Comparison of ENCODE assay signal across 22 cellular contexts in the genomic region with DNA sequence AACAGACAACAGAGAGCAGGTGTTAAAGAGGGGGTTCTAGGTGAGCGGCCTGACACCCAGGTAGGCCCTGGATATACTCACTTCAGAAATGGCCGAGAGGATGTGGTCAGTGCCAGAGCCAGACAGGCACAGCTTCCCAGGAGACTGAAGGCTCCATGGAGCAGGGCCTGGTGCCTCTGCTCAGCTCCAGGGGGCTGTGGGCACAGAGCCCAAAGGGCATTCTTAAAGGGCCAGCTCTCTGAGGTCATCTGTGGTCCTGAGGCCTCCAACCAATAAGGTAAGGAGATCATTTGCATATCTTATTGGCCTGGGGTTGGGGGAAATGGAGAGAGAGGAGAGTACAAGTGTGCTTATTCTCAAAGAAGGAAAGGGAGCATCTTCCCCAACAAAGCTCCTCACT. TPM values are rescaled to one million over a fixed set of nuclear protein-coding genes. Genes with fewer than 3 reads are reported as not detected.
DNase-seq lines count a peak whose midpoint lies in the region; ATAC-seq and TF ChIP-seq lines count a peak whose summit lies in the region.
"Had no signal": no experiment of that assay in that cellular context is flagged by ENCODE, and none has a peak within 500 bp of the region (broad histone marks: within the 10 kb centered on the region; RNA-seq: fewer than 3 reads in every experiment).

No MANE protein-coding gene starts in this region.

- H3K36me3 ChIP-seq in spleen: no peaks in the 10 kb centered on the region
- H3K36me3 ChIP-seq: BLaER1 had no signal

- DNase-seq in T-helper 1 cell (no peak), chondrocyte (ENCODE audit: low spot score) (peak; percentile 27), spleen (peak; percentile 44), natural killer cell (no peak)
- DNase-seq in activated CD4-positive, alpha-beta T cell treated with anti-CD3 and anti-CD28 coated beads for 48 hours: no peak
- DNase-seq: ACHN; CD4-positive, alpha-beta memory T cell; DMS153; GM23248; H9; HFFc6; KBM-7; MM.1S; NCI-H1092 treated with DMSO at 0.1 percent for 48 hours; NCI-H1436 treated with DMSO at 0.1 percent for 48 hours; NCI-H1930; NCI-H510A; NCI-H748 treated with DMSO at 0.1 percent for 48 hours; SIG-M5 had no signal

- H3K4me1 ChIP-seq in spleen: peaks cover 10 to 31% (median 18%) of the 10 kb centered on the region in 6 donors

- no peaks in the 10 kb centered on the region for H3K9me3 Mint-ChIP-seq in T-helper 1 cell treated with Interleukin-12 subunit alpha and Interleukin-12 subunit beta and Interleukin-4 antibody, amounts not matched to agents 30 μg/mL and 1 μg/mL, for 36 hours
- no peaks in the 10 kb centered on the region for H3K9me3 Mint-ChIP-seq in chondrocyte (ENCODE audit: low read depth)
- H3K9me3 Mint-ChIP-seq in natural killer cell: no peaks in the 10 kb centered on the region
- H3K9me3 Mint-ChIP-seq: H9, HFFc6 had no signal

- TF ChIP-seq CTCF in chondrocyte (IDR thresholded peaks at IDR 0.05) (no peak), spleen (IDR thresholded peaks at IDR 0.05 in 8 of 11, conservative IDR thresholded peaks at IDR 0.05 in 3 of 11) (no peak), natural killer cell (IDR thresholded peaks at IDR 0.05) (no peak)

- ATAC-seq in natural killer cell: no peak

- no peak overlapping the region for H3K4me3 Mint-ChIP-seq in T-helper 1 cell treated with Interleukin-12 subunit alpha and Interleukin-12 subunit beta and Interleukin-4 antibody, amounts not matched to agents 30 μg/mL and 1 μg/mL, for 36 hours
- H3K4me3 Mint-ChIP-seq in chondrocyte (ENCODE audit: unreplicated experiment) (no peak overlapping the region), natural killer cell (no peak overlapping the region)
- H3K4me3 Mint-ChIP-seq: H9, HFFc6 had no signal

- H3K27ac ChIP-seq in spleen: no peak overlapping the region
- H3K27ac ChIP-seq: 22Rv1, BLaER1, GM23248 had no signal

- peaks cover 0 to 16% (median 0%) of the 10 kb centered on the region in 7 donors for H3K27me3 ChIP-seq in spleen (replicated peaks in 1 of 7)

- peak overlapping the region; percentile 63 for H3K27ac Mint-ChIP-seq in T-helper 1 cell treated with Interleukin-12 subunit alpha and Interleukin-12 subunit beta and Interleukin-4 antibody, amounts not matched to agents 30 μg/mL and 1 μg/mL, for 36 hours
- H3K27ac Mint-ChIP-seq in chondrocyte (ENCODE audit: unreplicated experiment): no peak overlapping the region
- no peak overlapping the region for H3K27ac Mint-ChIP-seq in natural killer cell
- H3K27ac Mint-ChIP-seq: H9, HFFc6 had no signal

- peaks cover 3% of the 10 kb centered on the region for H3K36me3 Mint-ChIP-seq in T-helper 1 cell treated with Interleukin-12 subunit alpha and Interleukin-12 subunit beta and Interleukin-4 antibody, amounts not matched to agents 30 μg/mL and 1 μg/mL, for 36 hours (ENCODE audit: low read depth)
- H3K36me3 Mint-ChIP-seq in chondrocyte (ENCODE audit: low read depth): no peaks in the 10 kb centered on the region
- H3K36me3 Mint-ChIP-seq in natural killer cell: no peaks in the 10 kb centered on the region
- H3K36me3 Mint-ChIP-seq: CD4-positive, alpha-beta memory T cell had no signal

- H3K9me3 ChIP-seq in spleen: no peaks in the 10 kb centered on the region
- H3K9me3 ChIP-seq: BLaER1 had no signal

- H3K27me3 Mint-ChIP-seq in T-helper 1 cell treated with Interleukin-12 subunit alpha and Interleukin-12 subunit beta and Interleukin-4 antibody, amounts not matched to agents 30 μg/mL and 1 μg/mL, for 36 hours (ENCODE audit: low read depth): peaks cover 9% of the 10 kb centered on the region
- peaks cover 22% of the 10 kb centered on the region for H3K27me3 Mint-ChIP-seq in chondrocyte (ENCODE audit: low read depth)
- H3K27me3 Mint-ChIP-seq in natural killer cell (ENCODE audit: low read depth in 2 of 2): no peaks in the 10 kb centered on the region
- H3K27me3 Mint-ChIP-seq: CD4-positive, alpha-beta memory T cell had no signal

- intact Hi-C loops in spleen (cut with DNase I; ENCODE audit: low total_unique reads) (no loop called here), natural killer cell (cut with micrococcal nuclease) (no loop called here)

- H3K4me1 Mint-ChIP-seq in T-helper 1 cell treated with Interleukin-12 subunit alpha and Interleukin-12 subunit beta and Interleukin-4 antibody, amounts not matched to agents 30 μg/mL and 1 μg/mL, for 36 hours (ENCODE audit: low read depth): peaks cover 15% of the 10 kb centered on the region
- peaks cover 8% of the 10 kb centered on the region for H3K4me1 Mint-ChIP-seq in chondrocyte (ENCODE audit: low read depth)
- peaks cover 14 to 20% of the 10 kb centered on the region in 2 donors for H3K4me1 Mint-ChIP-seq in natural killer cell

- no peak for TF ChIP-seq POLR2A in spleen (IDR thresholded peaks at IDR 0.05)

- 88 to 100% (median 93%) methylated on average over 2 of the region's 2 CpGs for WGBS in spleen, 5 donors

- no peak overlapping the region for H3K4me3 ChIP-seq in spleen
- H3K4me3 ChIP-seq: BLaER1, GM23248 had no signal

RNA-seq across cellular contexts. Expression of a gene that starts 9.7 kb away (rescaled TPM):
- total RNA-seq in chondrocyte (18.7 to 126 TPM (median 118 TPM) in 3 replicates), spleen (10 to 100 TPM; 31.4 to 52.3 (median 34.9) TPM), natural killer cell (10 to 100 TPM in 2 of 3 donors, 1 to 10 TPM in 1; 9.8 to 13.8 (median 12.3) TPM)
- 10 to 100 TPM; 25.3 to 35.7 (median 27.9) TPM for polyA plus RNA-seq in spleen

RNA-seq across cellular contexts. Expression of a gene that starts 13.1 kb away (rescaled TPM):
- not detected in 3 replicates for total RNA-seq in chondrocyte
- total RNA-seq in spleen: under 1 TPM in 1 of 7 donors, not detected in 6; 0.13 TPM
- polyA plus RNA-seq in spleen: under 1 TPM in 1 of 3 donors, not detected in 2; 0.03 TPM
- not detected for total RNA-seq in natural killer cell
- total RNA-seq: CD4-positive, alpha-beta memory T cell; GM23248; H9; HFFc6 had no signal
- polyA plus RNA-seq: GM23248 had no signal

RNA-seq across cellular contexts. Expression of a gene that starts 30.1 kb away (rescaled TPM):
- total RNA-seq in chondrocyte (30.7 to 41.5 TPM (median 32.9 TPM) in 3 replicates), spleen (100 to 1,000 TPM in 2 of 7 donors, 10 to 100 TPM in 5; 73.8 to 110 (median 80.9) TPM), natural killer cell (10 to 100 TPM; 77.5 to 99.3 (median 96.3) TPM)
- 10 to 100 TPM; 28.7 to 42.5 (median 32.4) TPM for polyA plus RNA-seq in spleen

RNA-seq across cellular contexts. Expression of a gene that starts 30.3 kb away (rescaled TPM):
- total RNA-seq in chondrocyte: 1.2 to 1.6 TPM (median 1.3 TPM) in 3 replicates
- 1 to 10 TPM; 2.0 to 7.8 (median 4.2) TPM for total RNA-seq in spleen
- 1 to 10 TPM; 2.7 to 4.7 (median 3.7) TPM for polyA plus RNA-seq in spleen
- 1 to 10 TPM in 2 of 3 donors, under 1 TPM in 1; 0.78 to 3.3 (median 2.8) TPM for total RNA-seq in natural killer cell

RNA-seq across cellular contexts. Expression of a gene that starts 32.6 kb away (rescaled TPM):
- total RNA-seq in chondrocyte (0.34 to 0.60 TPM (median 0.54 TPM) in 3 replicates), spleen (1 to 10 TPM in 6 of 7 donors, under 1 TPM in 1; 0.44 to 3.2 (median 1.5) TPM), natural killer cell (10 to 100 TPM; 17.8 to 28.6 (median 18.6) TPM)
- 1 to 10 TPM in 2 of 3 donors, under 1 TPM in 1; 0.39 to 1.8 (median 1.0) TPM for polyA plus RNA-seq in spleen
- total RNA-seq: GM23248, HFFc6 had no signal
- polyA plus RNA-seq: CD4-positive, alpha-beta memory T cell; GM23248 had no signal

Comparison
In these comparisons a context has a peak if more than half of its experiments do, and no peak if none do; other contexts are left out.
1. DNase-seq: peak in chondrocyte (single experiment) and spleen (single experiment); none in T-helper 1 cell (0 of 5), activated CD4-positive, alpha-beta T cell treated with anti-CD3 and anti-CD28 coated beads for 48 hours (single experiment) and natural killer cell (single experiment).